ENCODE assay signal across 9 cellular contexts in genomic region chr10:123298583-123298982, GRCh38.
"Had no signal": no experiment of that assay in that cellular context is flagged by ENCODE, and none has a peak within 500 bp of the region (broad histone marks: within the 10 kb centered on the region; RNA-seq: fewer than 3 reads in every experiment).

No MANE protein-coding gene starts in this region.

- H3K9me3 ChIP-seq: HAP-1 had no signal

- H3K9ac ChIP-seq: GM23248 had no signal

- H2AFZ ChIP-seq: GM23248, GM23338 had no signal

- H3K36me3 ChIP-seq: HAP-1 had no signal

- DNase-seq: GM23248, GOT3, H7, H9, HCEC 1CT, HFFc6 had no signal

- H3K4me1 ChIP-seq: HAP-1 had no signal

- ATAC-seq: GM23338, HCT116 had no signal

- H3K27ac ChIP-seq: GM23248 had no signal

- H3K4me2 ChIP-seq: GM23338 had no signal

- H3K4me3 ChIP-seq: GM23248, GM23338, HAP-1 had no signal
